33 cellular contexts compared by ENCODE assay signal in genomic region chr20:37510226-37510625, GRCh38. TPM values are rescaled to one million over a fixed set of nuclear protein-coding genes. Genes with fewer than 3 reads are reported as not detected.
"Had no signal": no experiment of that assay in that cellular context is flagged by ENCODE, and none has a peak within 500 bp of the region (broad histone marks: within the 10 kb centered on the region; RNA-seq: fewer than 3 reads in every experiment).

No MANE protein-coding gene starts in this region.

- H3K27me3 ChIP-seq: adrenal gland, breast epithelium, cardiac muscle cell, dorsolateral prefrontal cortex, esophagus muscularis mucosa, foreskin keratinocyte, gastrocnemius medialis had no signal

- H3K27me3 Mint-ChIP-seq: activated CD4-positive, alpha-beta memory T cell treated with anti-CD3 and anti-CD28 coated beads for 36 hours; activated CD4-positive, alpha-beta T cell treated with anti-CD3 and anti-CD28 coated beads for 36 hours; activated CD4-positive, alpha-beta T cell treated with anti-CD3 and anti-CD28 coated beads, Interleukin-2, amount 10 ng/mL, durations not matched to agents 24 days and 14 days; activated CD8-positive, alpha-beta memory T cell treated with anti-CD3 and anti-CD28 coated beads, Interleukin-2, amount 10 ng/mL, durations not matched to agents 7 days and 5 days; activated naive CD4-positive, alpha-beta T cell treated with anti-CD3 and anti-CD28 coated beads, Interleukin-2, amount 50 U/mL, for 24 hours; activated naive CD8-positive, alpha-beta T cell treated with anti-CD3 and anti-CD28 coated beads for 36 hours; activated naive CD8-positive, alpha-beta T cell treated with anti-CD3 and anti-CD28 coated beads, Interleukin-2, amount 50 U/mL, for 24 hours; brain; central memory CD8-positive, alpha-beta T cell; dendritic cell treated with granulocyte-macrophage colony-stimulating factor and Interleukin-4, amounts not matched to agents 40 ng/mL and 50 ng/mL, for 4 days had no signal

- H3K4me1 Mint-ChIP-seq: activated CD4-positive, alpha-beta T cell treated with anti-CD3 and anti-CD28 coated beads for 36 hours; activated CD4-positive, alpha-beta T cell treated with anti-CD3 and anti-CD28 coated beads, Interleukin-2, amount 10 ng/mL, durations not matched to agents 24 days and 14 days; activated CD8-positive, alpha-beta memory T cell treated with anti-CD3 and anti-CD28 coated beads, Interleukin-2, amount 10 ng/mL, durations not matched to agents 7 days and 5 days; activated naive CD8-positive, alpha-beta T cell treated with anti-CD3 and anti-CD28 coated beads, Interleukin-2, amount 50 U/mL, for 24 hours; endodermal cell had no signal

- H3K9me3 ChIP-seq: adrenal gland, breast epithelium, esophagus muscularis mucosa, gastrocnemius medialis had no signal

- H3K4me3 ChIP-seq: adrenal gland, breast epithelium, cardiac muscle cell, coronary artery, dorsolateral prefrontal cortex, esophagus muscularis mucosa, gastrocnemius medialis had no signal

- H3K4me1 ChIP-seq: adrenal gland, breast epithelium had no signal

- H3K27ac ChIP-seq: adrenal gland, breast epithelium, cardiac muscle cell, coronary artery, dorsolateral prefrontal cortex, esophagus muscularis mucosa, foreskin keratinocyte, gastrocnemius medialis had no signal

- ATAC-seq: activated CD4-positive, alpha-beta T cell treated with anti-CD3 and anti-CD28 coated beads for 36 hours; activated CD8-positive, alpha-beta memory T cell treated with anti-CD3 and anti-CD28 coated beads, Interleukin-2, amount 10 ng/mL, durations not matched to agents 7 days and 5 days; activated CD8-positive, alpha-beta T cell treated with anti-CD3 and anti-CD28 coated beads, Interleukin-2, amount 10 ng/mL, durations not matched to agents 7 days and 5 days; activated naive CD8-positive, alpha-beta T cell treated with anti-CD3 and anti-CD28 coated beads, Interleukin-2, amount 50 U/mL, for 24 hours; foreskin keratinocyte; gastrocnemius medialis had no signal

- H3K4me3 Mint-ChIP-seq: activated CD4-positive, alpha-beta memory T cell treated with anti-CD3 and anti-CD28 coated beads for 36 hours; activated CD4-positive, alpha-beta T cell treated with anti-CD3 and anti-CD28 coated beads for 36 hours; activated CD4-positive, alpha-beta T cell treated with anti-CD3 and anti-CD28 coated beads, Interleukin-2, amount 10 ng/mL, durations not matched to agents 24 days and 14 days; activated CD8-positive, alpha-beta memory T cell treated with anti-CD3 and anti-CD28 coated beads, Interleukin-2, amount 10 ng/mL, durations not matched to agents 7 days and 5 days; activated CD8-positive, alpha-beta T cell treated with anti-CD3 and anti-CD28 coated beads, Interleukin-2, amount 10 ng/mL, durations not matched to agents 7 days and 5 days; activated naive CD4-positive, alpha-beta T cell treated with anti-CD3 and anti-CD28 coated beads for 36 hours; activated naive CD4-positive, alpha-beta T cell treated with anti-CD3 and anti-CD28 coated beads, Interleukin-2, amount 50 U/mL, for 24 hours; activated naive CD8-positive, alpha-beta T cell treated with anti-CD3 and anti-CD28 coated beads for 36 hours; activated naive CD8-positive, alpha-beta T cell treated with anti-CD3 and anti-CD28 coated beads, Interleukin-2, amount 50 U/mL, for 24 hours; brain; central memory CD8-positive, alpha-beta T cell; dendritic cell treated with granulocyte-macrophage colony-stimulating factor and Interleukin-4, amounts not matched to agents 40 ng/mL and 50 ng/mL, for 4 days; endodermal cell had no signal

- H3K36me3 ChIP-seq: breast epithelium had no signal

- H3K9me3 Mint-ChIP-seq: activated CD4-positive, alpha-beta memory T cell treated with anti-CD3 and anti-CD28 coated beads for 36 hours; activated CD4-positive, alpha-beta T cell treated with anti-CD3 and anti-CD28 coated beads, Interleukin-2, amount 10 ng/mL, durations not matched to agents 24 days and 14 days; activated naive CD4-positive, alpha-beta T cell treated with anti-CD3 and anti-CD28 coated beads for 36 hours; activated naive CD4-positive, alpha-beta T cell treated with anti-CD3 and anti-CD28 coated beads, Interleukin-2, amount 50 U/mL, for 24 hours; activated naive CD8-positive, alpha-beta T cell treated with anti-CD3 and anti-CD28 coated beads for 36 hours; activated naive CD8-positive, alpha-beta T cell treated with anti-CD3 and anti-CD28 coated beads, Interleukin-2, amount 50 U/mL, for 24 hours; brain; central memory CD8-positive, alpha-beta T cell; dendritic cell treated with granulocyte-macrophage colony-stimulating factor and Interleukin-4, amounts not matched to agents 40 ng/mL and 50 ng/mL, for 4 days; endodermal cell had no signal

- DNase-seq: activated CD4-positive, alpha-beta memory T cell treated with anti-CD3 and anti-CD28 coated beads for 36 hours; activated CD4-positive, alpha-beta T cell treated with anti-CD3 and anti-CD28 coated beads for 36 hours; activated CD4-positive, alpha-beta T cell treated with anti-CD3 and anti-CD28 coated beads, Interleukin-2, amount 10 ng/mL, durations not matched to agents 24 days and 14 days; activated CD4-positive, CD25-positive, alpha-beta regulatory T cell; activated CD4-positive, CD25-positive, alpha-beta regulatory T cell treated with anti-CD3 and anti-CD28 coated beads, Interleukin-2, amount 50 U/mL, for 72 hours; activated CD8-positive, alpha-beta memory T cell treated with anti-CD3 and anti-CD28 coated beads, Interleukin-2, amount 10 ng/mL, durations not matched to agents 7 days and 5 days; activated CD8-positive, alpha-beta memory T cell treated with anti-CD3 and anti-CD28 coated beads, Interleukin-2, amount 50 U/mL, for 4 hours; activated CD8-positive, alpha-beta T cell treated with anti-CD3 and anti-CD28 coated beads, Interleukin-2, amount 10 ng/mL, durations not matched to agents 7 days and 5 days; activated naive CD4-positive, alpha-beta T cell treated with anti-CD3 and anti-CD28 coated beads for 36 hours; activated naive CD8-positive, alpha-beta T cell treated with anti-CD3 and anti-CD28 coated beads for 36 hours; activated naive CD8-positive, alpha-beta T cell treated with anti-CD3 and anti-CD28 coated beads, Interleukin-2, amount 50 U/mL, for 24 hours; activated T-cell treated with anti-CD3 and anti-CD28 coated beads, Interleukin-2, amount 50 U/mL, for 1 hour; activated T-cell treated with anti-CD3 and anti-CD28 coated beads, Interleukin-2, amount 50 U/mL, for 48 hours; amygdala; aorta; dorsolateral prefrontal cortex; effector memory CD4-positive, alpha-beta T cell; endodermal cell; erythroblast; foreskin keratinocyte; glutamatergic neuron; T-helper 2 cell had no signal

- H3K27ac Mint-ChIP-seq: activated CD4-positive, alpha-beta memory T cell treated with anti-CD3 and anti-CD28 coated beads for 36 hours; activated CD4-positive, alpha-beta T cell treated with anti-CD3 and anti-CD28 coated beads for 36 hours; activated CD4-positive, alpha-beta T cell treated with anti-CD3 and anti-CD28 coated beads, Interleukin-2, amount 10 ng/mL, durations not matched to agents 24 days and 14 days; activated CD8-positive, alpha-beta memory T cell treated with anti-CD3 and anti-CD28 coated beads, Interleukin-2, amount 10 ng/mL, durations not matched to agents 7 days and 5 days; activated CD8-positive, alpha-beta T cell treated with anti-CD3 and anti-CD28 coated beads, Interleukin-2, amount 10 ng/mL, durations not matched to agents 7 days and 5 days; activated naive CD4-positive, alpha-beta T cell treated with anti-CD3 and anti-CD28 coated beads for 36 hours; activated naive CD8-positive, alpha-beta T cell treated with anti-CD3 and anti-CD28 coated beads for 36 hours; activated naive CD8-positive, alpha-beta T cell treated with anti-CD3 and anti-CD28 coated beads, Interleukin-2, amount 50 U/mL, for 24 hours; dendritic cell treated with granulocyte-macrophage colony-stimulating factor and Interleukin-4, amounts not matched to agents 40 ng/mL and 50 ng/mL, for 4 days; endodermal cell had no signal

RNA-seq across cellular contexts. Expression of gene NNAT, which starts 10.8 kb away (rescaled TPM):
- total RNA-seq: activated CD8-positive, alpha-beta memory T cell treated with anti-CD3 and anti-CD28 coated beads, Interleukin-2, amount 10 ng/mL, durations not matched to agents 7 days and 5 days; T-helper 1 cell treated with Interleukin-12 subunit alpha and Interleukin-12 subunit beta and Interleukin-4 antibody, amounts not matched to agents 30 ng/mL and 1 ng/mL, for 36 hours had no signal
